Comparison of ENCODE assay signal across 23 cellular contexts in the genomic region with DNA sequence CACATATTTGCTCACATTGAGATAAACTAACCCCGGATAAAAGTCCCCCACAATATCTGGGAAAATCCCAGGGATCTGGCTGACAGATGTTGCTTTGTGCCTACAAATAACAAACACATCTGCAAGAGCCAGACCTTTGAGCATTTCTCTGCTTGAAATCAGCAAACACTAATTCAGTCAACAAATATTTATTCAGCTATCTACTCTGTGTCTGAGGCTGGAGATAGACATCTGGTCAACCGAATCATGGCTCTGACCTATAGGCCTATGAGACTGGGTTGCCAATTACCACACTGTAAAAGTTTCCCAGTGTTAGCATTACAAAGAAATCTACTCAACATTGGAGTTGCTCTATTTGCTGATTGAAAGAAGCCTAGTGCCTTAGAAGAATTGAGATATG.
DNase-seq lines count a peak whose midpoint lies in the region; ATAC-seq, FAIRE-seq and TF ChIP-seq lines count a peak whose summit lies in the region.
"Had no signal": no experiment of that assay in that cellular context is flagged by ENCODE, and none has a peak within 500 bp of the region (broad histone marks: within the 10 kb centered on the region; RNA-seq: fewer than 3 reads in every experiment).

No MANE protein-coding gene starts in this region.

- RAD21 ChIA-PET in GM12878 (lab: Charles Lee; ENCODE audit: unreplicated experiment), result no interaction called here

- H2AFZ ChIP-seq in GM12878 (ENCODE audit: control insufficient read depth, low read depth, low read length), result no peak overlapping the region

- H3K4me3 ChIP-seq in GM12878, result no peak overlapping the region
- H3K4me3 ChIP-seq: BLaER1 treated with 17β-estradiol and CSF1 and Interleukin-3, amounts not matched to agents 10 nM and 100 nM; HAP-1 had no signal

- no peaks in the 10 kb centered on the region for H3K36me3 ChIP-seq in GM12878 (ENCODE audit: control insufficient read depth in 2 of 2, insufficient read depth in 2 of 2, low read length in 1 of 2)
- H3K36me3 ChIP-seq: BLaER1 treated with 17β-estradiol and CSF1 and Interleukin-3, amounts not matched to agents 10 nM and 100 nM; HAP-1 had no signal

- no peak overlapping the region for H3K27ac ChIP-seq in GM12878 (ENCODE audit: control insufficient read depth, insufficient read depth)
- H3K27ac ChIP-seq: BLaER1 treated with 17β-estradiol and CSF1 and Interleukin-3, amounts not matched to agents 10 nM and 100 nM; HL-60; KMS-11 had no signal

- no peaks in the 10 kb centered on the region for H4K20me1 ChIP-seq in GM12878 (ENCODE audit: control insufficient read depth, insufficient read depth)
- H4K20me1 ChIP-seq: BLaER1 treated with 17β-estradiol and CSF1 and Interleukin-3, amounts not matched to agents 10 nM and 100 nM had no signal

- FAIRE-seq in GM12878 (lab: Jason Lieb, UNC), result peak; percentile 71

- no peak for TF ChIP-seq POLR2A in GM12878 (IDR thresholded peaks at IDR 0.05; ENCODE audit: low read depth, low read length)

- in situ Hi-C loops in GM12878 (cut with MboI), result no loop called here

- POLR2A ChIA-PET in GM12878 (lab: Charles Lee), result no interaction called here

- H3K9ac ChIP-seq in GM12878 (ENCODE audit: control insufficient read depth, insufficient read depth, low read length), result no peak overlapping the region
- H3K9ac ChIP-seq: BLaER1 treated with 17β-estradiol and CSF1 and Interleukin-3, amounts not matched to agents 10 nM and 100 nM; KMS-11 had no signal

- no peak for TF ChIP-seq RAD21 in GM12878 (IDR thresholded peaks at IDR 0.05; ENCODE audit: insufficient read depth, low read depth, low read length)

- intact Hi-C loops in GM12878 (cut with micrococcal nuclease; ENCODE audit: unreplicated experiment), result no loop called here

- 0% methylated on average over 2 of the region's 2 CpGs for WGBS in GM12878 (ENCODE audit: insufficient coverage, insufficient replicate concordance, low lambda C conversion rate, missing lambda C conversion rate)

- BruUV-seq in GM12878 (replicated peaks; lab: Mats Ljungman, UMichigan), result no TSS peak

- no peak overlapping the region for H3K4me2 ChIP-seq in GM12878 (ENCODE audit: control insufficient read depth, insufficient read depth)
- H3K4me2 ChIP-seq: BLaER1 treated with 17β-estradiol and CSF1 and Interleukin-3, amounts not matched to agents 10 nM and 100 nM; KMS-11 had no signal

- no peak for ATAC-seq in GM12878
- ATAC-seq in GM18868 (IDR thresholded peaks at IDR 0.05; ENCODE audit: unreplicated experiment), result no peak
- no peak for ATAC-seq in HG03469 (IDR thresholded peaks at IDR 0.05; ENCODE audit: unreplicated experiment)
- ATAC-seq: Panc1, T-helper 17 cell had no signal

- SMC1A ChIA-PET in GM12878 (lab: Charles Lee; ENCODE audit: uncharacterized antibody, unreplicated experiment), result no interaction called here

- TF ChIP-seq EP300 in GM12878 (IDR thresholded peaks at IDR 0.05; ENCODE audit: borderline replicate concordance in 1 of 2, control insufficient read depth in 1 of 2, low read depth in 2 of 2, low read length in 2 of 2), result no peak

- no peak for TF ChIP-seq CTCF in GM12878 (IDR thresholded peaks at IDR 0.05 in 2 of 3, conservative IDR thresholded peaks at IDR 0.05 in 1 of 3; ENCODE audit: control insufficient read depth in 2 of 3, extremely low read depth in 1 of 3, insufficient read depth in 1 of 3, low read depth in 3 of 3, low read length in 3 of 3)

- no peaks in the 10 kb centered on the region for H3K9me3 ChIP-seq in GM12878 (replicated peaks; ENCODE audit: control insufficient read depth, insufficient read depth, low read length)
- H3K9me3 ChIP-seq: BLaER1 treated with 17β-estradiol and CSF1 and Interleukin-3, amounts not matched to agents 10 nM and 100 nM; HAP-1 had no signal

- no peaks in the 10 kb centered on the region for H3K79me2 ChIP-seq in GM12878 (ENCODE audit: control insufficient read depth, insufficient read depth, low read length)

- no peaks in the 10 kb centered on the region for H3K27me3 ChIP-seq in GM12878 (replicated peaks in 1 of 2; ENCODE audit: control insufficient read depth in 2 of 2, insufficient read depth in 2 of 2, low read length in 1 of 2)
- H3K27me3 ChIP-seq: BLaER1 treated with 17β-estradiol and CSF1 and Interleukin-3, amounts not matched to agents 10 nM and 100 nM had no signal

- CTCF ChIA-PET in GM12878 (lab: Yijun Ruan, JAX), result no interaction called here

- DNase-seq in NCI-H1092 treated with DMSO at 0.1 percent for 48 hours (lab: John Stamatoyannopoulos, UW), result peak; percentile 6
- no peak for DNase-seq in NCI-H1092 (lab: John Stamatoyannopoulos, UW)
- DNase-seq in COLO668 (lab: John Stamatoyannopoulos, UW; ENCODE audit: unreplicated experiment), result peak; percentile 34
- peak; percentile 65 to 71 for DNase-seq in NCI-H1930 (lab: John Stamatoyannopoulos, UW)
- no peak for DNase-seq in GM12878 (ENCODE audit: low read depth, low spot score)
- DNase-seq in NCI-H1048 (lab: John Stamatoyannopoulos, UW), result no peak
- DNase-seq: 8988T; CD4-positive, alpha-beta memory T cell; EL; GF-D8; IMR-90; NCI-H2029; NCI-H2227 treated with DMSO at 0.1 percent for 48 hours; NCI-H524 treated with DMSO at 0.1 percent for 48 hours; SW 1271; T-helper 17 cell had no signal

- H3K4me1 ChIP-seq in GM12878 (ENCODE audit: control insufficient read depth, insufficient read depth, low read length), result no peaks in the 10 kb centered on the region
- H3K4me1 ChIP-seq: BLaER1 treated with 17β-estradiol and CSF1 and Interleukin-3, amounts not matched to agents 10 nM and 100 nM; HAP-1 had no signal

TF ChIP-seq in GM12878, 131 proteins besides CTCF, POLR2A, EP300 and RAD21:
- TF ChIP-seq FOXM1 (IDR thresholded peaks at IDR 0.05; ENCODE audit: low read depth, low read length), result no peak
- TF ChIP-seq, protein P1, sequence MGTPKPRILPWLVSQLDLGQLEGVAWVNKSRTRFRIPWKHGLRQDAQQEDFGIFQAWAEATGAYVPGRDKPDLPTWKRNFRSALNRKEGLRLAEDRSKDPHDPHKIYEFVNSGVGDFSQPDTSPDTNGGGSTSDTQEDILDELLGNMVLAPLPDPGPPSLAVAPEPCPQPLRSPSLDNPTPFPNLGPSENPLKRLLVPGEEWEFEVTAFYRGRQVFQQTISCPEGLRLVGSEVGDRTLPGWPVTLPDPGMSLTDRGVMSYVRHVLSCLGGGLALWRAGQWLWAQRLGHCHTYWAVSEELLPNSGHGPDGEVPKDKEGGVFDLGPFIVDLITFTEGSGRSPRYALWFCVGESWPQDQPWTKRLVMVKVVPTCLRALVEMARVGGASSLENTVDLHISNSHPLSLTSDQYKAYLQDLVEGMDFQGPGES (IDR thresholded peaks at IDR 0.05), result no peak
- no peak for TF ChIP-seq STAT3 (IDR thresholded peaks at IDR 0.05; ENCODE audit: low read depth, low read length)
- TF ChIP-seq PML (IDR thresholded peaks at IDR 0.05; ENCODE audit: low read length), result no peak
- TF ChIP-seq CBFB (IDR thresholded peaks at IDR 0.05; ENCODE audit: low read depth), result no peak

Comparison
In these comparisons a context has a peak if more than half of its experiments do, and no peak if none do; other contexts are left out.
1. DNase-seq: peak in NCI-H1092 treated with DMSO at 0.1 percent for 48 hours (single experiment), COLO668 (single experiment) and NCI-H1930 (2 of 2); none in NCI-H1092 (single experiment), GM12878 (single experiment) and NCI-H1048 (single experiment).